Comparison of ENCODE assay signal across 25 cellular contexts in genomic region chr19:10575011-10575716, GRCh38.
"Had no signal": no experiment of that assay in that cellular context is flagged by ENCODE, and none has a peak within 500 bp of the region (broad histone marks: within the 10 kb centered on the region; RNA-seq: fewer than 3 reads in every experiment).

No MANE protein-coding gene starts in this region.

- H3K4me3 ChIP-seq: coronary artery, esophagus muscularis mucosa, hepatocyte, left lung, neural progenitor cell, transverse colon had no signal

- H3K27me3 ChIP-seq: hepatocyte, left lung, neural progenitor cell, transverse colon had no signal

- H2AFZ ChIP-seq: hepatocyte, neural progenitor cell had no signal

- H3K9me3 Mint-ChIP-seq: activated CD4-positive, alpha-beta T cell treated with anti-CD3 and anti-CD28 coated beads, Interleukin-2, amount 10 ng/mL, durations not matched to agents 7 days and 5 days; activated naive CD8-positive, alpha-beta T cell treated with anti-CD3 and anti-CD28 coated beads for 36 hours; immature natural killer cell; mesothelial cell of epicardium; naive thymus-derived CD8-positive, alpha-beta T cell; neural progenitor cell; stimulated activated naive B cell treated with anti-CD40 and anti-IgM and Interleukin-4, amounts not matched to agents 10 μg/mL and 1 μg/mL and 100 μg/mL, for 72 hours; T-helper 2 cell treated with Interferon-gamma antibody and Interleukin-4, amounts not matched to agents 5 μg/mL and 100 μg/mL, for 36 hours had no signal

- H3K4me2 ChIP-seq: hepatocyte, neural progenitor cell had no signal

- H3K4me1 ChIP-seq: neural progenitor cell had no signal

- H3K27ac Mint-ChIP-seq: activated CD4-positive, alpha-beta T cell treated with anti-CD3 and anti-CD28 coated beads, Interleukin-2, amount 10 ng/mL, durations not matched to agents 7 days and 5 days; activated naive CD8-positive, alpha-beta T cell treated with anti-CD3 and anti-CD28 coated beads for 36 hours; immature natural killer cell; mesothelial cell of epicardium; naive thymus-derived CD8-positive, alpha-beta T cell; neural progenitor cell; progenitor cell of endocrine pancreas; stimulated activated naive B cell treated with anti-CD40 and anti-IgM and Interleukin-4, amounts not matched to agents 10 μg/mL and 1 μg/mL and 100 μg/mL, for 72 hours; T-helper 2 cell treated with Interferon-gamma antibody and Interleukin-4, amounts not matched to agents 5 μg/mL and 100 μg/mL, for 36 hours had no signal

- DNase-seq: activated CD4-positive, alpha-beta T cell treated with anti-CD3 and anti-CD28 coated beads, Interleukin-2, amount 10 ng/mL, durations not matched to agents 7 days and 5 days; activated CD4-positive, CD25-positive, alpha-beta regulatory T cell treated with anti-CD3 and anti-CD28 coated beads, Interleukin-2, amount 50 U/mL, for 72 hours; activated CD8-positive, alpha-beta memory T cell treated with anti-CD3 and anti-CD28 coated beads, Interleukin-2, amount 50 U/mL, for 48 hours; activated naive CD4-positive, alpha-beta T cell treated with Interleukin-2 at 50 U/mL for 16 hours; activated naive CD8-positive, alpha-beta T cell treated with anti-CD3 and anti-CD28 coated beads for 36 hours; activated T-cell treated with anti-CD3 and anti-CD28 coated beads, Interleukin-2, amount 50 U/mL, for 48 hours; amniotic stem cell; cerebellar nuclear complex; glutamatergic neuron; immature natural killer cell; naive thymus-derived CD8-positive, alpha-beta T cell; retina; stimulated activated CD4-positive, alpha-beta T cell treated with anti-CD3 and anti-CD28 coated beads, Interleukin-2, amount 100 ng/mL, for 48 hours; stimulated activated CD8-positive, alpha-beta memory T cell treated with anti-CD3 and anti-CD28 coated beads, Interleukin-4, amount 100 ng/mL, for 48 hours; stimulated activated naive B cell treated with anti-CD40 and anti-IgM and Interleukin-4, amounts not matched to agents 10 μg/mL and 1 μg/mL and 100 μg/mL, for 72 hours; transverse colon had no signal

- H3K9me3 ChIP-seq: esophagus muscularis mucosa, left lung, transverse colon had no signal

- H3K36me3 Mint-ChIP-seq: immature natural killer cell; mesothelial cell of epicardium; naive thymus-derived CD8-positive, alpha-beta T cell; neural progenitor cell; stimulated activated naive B cell treated with anti-CD40 and anti-IgM and Interleukin-4, amounts not matched to agents 10 μg/mL and 1 μg/mL and 100 μg/mL, for 72 hours had no signal

- H3K9ac ChIP-seq: neural progenitor cell had no signal

- H3K27ac ChIP-seq: coronary artery, esophagus muscularis mucosa, hepatocyte, left lung, neural progenitor cell, transverse colon, VCaP had no signal

- H3K27me3 Mint-ChIP-seq: activated CD4-positive, alpha-beta T cell treated with anti-CD3 and anti-CD28 coated beads, Interleukin-2, amount 10 ng/mL, durations not matched to agents 7 days and 5 days; activated naive CD8-positive, alpha-beta T cell treated with anti-CD3 and anti-CD28 coated beads for 36 hours; naive thymus-derived CD8-positive, alpha-beta T cell; progenitor cell of endocrine pancreas; stimulated activated naive B cell treated with anti-CD40 and anti-IgM and Interleukin-4, amounts not matched to agents 10 μg/mL and 1 μg/mL and 100 μg/mL, for 72 hours had no signal

- H3K4me3 Mint-ChIP-seq: activated CD4-positive, alpha-beta T cell treated with anti-CD3 and anti-CD28 coated beads, Interleukin-2, amount 10 ng/mL, durations not matched to agents 7 days and 5 days; activated naive CD8-positive, alpha-beta T cell treated with anti-CD3 and anti-CD28 coated beads for 36 hours; immature natural killer cell; mesothelial cell of epicardium; naive thymus-derived CD8-positive, alpha-beta T cell; neural progenitor cell; stimulated activated naive B cell treated with anti-CD40 and anti-IgM and Interleukin-4, amounts not matched to agents 10 μg/mL and 1 μg/mL and 100 μg/mL, for 72 hours; T-helper 2 cell treated with Interferon-gamma antibody and Interleukin-4, amounts not matched to agents 5 μg/mL and 100 μg/mL, for 36 hours had no signal

- H3K36me3 ChIP-seq: esophagus muscularis mucosa, left lung, neural progenitor cell had no signal
